Comparison of ENCODE assay signal across 37 cellular contexts in the genomic region with DNA sequence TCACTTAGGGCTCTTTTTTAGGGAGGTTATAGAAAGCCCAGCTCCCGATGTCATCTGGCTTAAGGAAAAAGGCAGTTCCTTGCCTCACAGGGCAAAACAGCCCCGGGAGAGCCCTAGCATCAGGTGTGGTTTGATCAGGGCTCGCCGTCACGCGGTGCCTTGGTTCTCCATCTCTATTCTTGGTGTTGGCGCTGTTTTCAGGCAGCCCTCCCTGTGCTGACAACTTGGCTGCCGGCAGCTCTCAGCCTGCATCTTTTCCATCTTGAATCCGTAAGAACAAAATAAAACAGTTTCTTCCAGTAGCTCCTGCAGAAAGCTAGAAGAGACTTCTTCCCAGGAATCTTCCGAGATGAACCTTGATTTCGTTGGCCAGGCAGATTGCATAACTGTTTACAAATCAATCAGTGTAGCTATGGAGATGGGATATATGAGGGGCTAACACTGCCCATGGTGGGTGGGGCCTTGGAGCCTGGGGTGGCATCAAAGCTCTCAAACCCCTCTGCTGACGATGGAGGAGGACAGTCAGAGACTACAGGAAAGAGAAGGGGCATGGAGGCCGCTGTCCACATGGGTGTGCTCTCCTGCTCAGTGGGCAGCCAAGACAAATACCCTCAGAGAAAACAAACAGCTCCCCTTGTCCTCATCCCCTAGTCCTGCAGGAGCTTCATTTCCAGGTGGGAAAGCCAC.
"Had no signal": no experiment of that assay in that cellular context is flagged by ENCODE, and none has a peak within 500 bp of the region (broad histone marks: within the 10 kb centered on the region; RNA-seq: fewer than 3 reads in every experiment).

No MANE protein-coding gene starts in this region.

- DNase-seq: activated B cell treated with CpG ODN at 0.5 μM for 24 hours; activated CD4-positive, alpha-beta memory T cell treated with anti-CD3 and anti-CD28 coated beads for 36 hours; activated CD4-positive, alpha-beta T cell treated with anti-CD3 and anti-CD28 coated beads for 4 hours; activated CD4-positive, alpha-beta T cell treated with anti-CD3 and anti-CD28 coated beads, Interleukin-2, amount 10 ng/mL, durations not matched to agents 24 days and 14 days; activated CD4-positive, alpha-beta T cell treated with anti-CD3 and anti-CD28 coated beads, Interleukin-2, amount 50 U/mL, for 1 hour; activated CD4-positive, alpha-beta T cell treated with anti-CD3 and anti-CD28 coated beads, Interleukin-2, amount 50 U/mL, for 4 hours; activated CD4-positive, CD25-positive, alpha-beta regulatory T cell treated with anti-CD3 and anti-CD28 coated beads, Interleukin-2, amount 50 U/mL, for 72 hours; activated CD8-positive, alpha-beta memory T cell treated with anti-CD3 and anti-CD28 coated beads, Interleukin-2, amount 50 U/mL, for 4 hours; activated CD8-positive, alpha-beta T cell treated with anti-CD3 and anti-CD28 coated beads for 36 hours; activated effector memory CD4-positive, alpha-beta T cell treated with anti-CD3 and anti-CD28 coated beads, Interleukin-2, amount 50 U/mL, for 16 hours; activated gamma-delta T cell treated with Interleukin-2 at 50 U/mL for 16 hours; activated naive CD4-positive, alpha-beta T cell; activated naive CD4-positive, alpha-beta T cell treated with anti-CD3 and anti-CD28 coated beads for 36 hours; activated naive CD4-positive, alpha-beta T cell treated with anti-CD3 and anti-CD28 coated beads, Interleukin-2, amount 50 U/mL, for 16 hours; activated naive CD8-positive, alpha-beta T cell treated with anti-CD3 and anti-CD28 coated beads for 36 hours; activated T-cell treated with anti-CD3 and anti-CD28 coated beads for 4 hours; activated T-cell treated with anti-CD3 and anti-CD28 coated beads, Interleukin-2, amount 50 U/mL, for 1 hour; activated T-cell treated with anti-CD3 and anti-CD28 coated beads, Interleukin-2, amount 50 U/mL, for 4 hours; activated T-cell treated with anti-CD3 and anti-CD28 coated beads, Interleukin-2, amount 50 U/mL, for 72 hours; adrenal gland; amniotic stem cell; aorta; body of pancreas; brain microvascular endothelial cell; central memory CD4-positive, alpha-beta T cell; T-helper 1 cell; T-helper 2 cell; T-helper 9 cell had no signal

- H3K4me1 Mint-ChIP-seq: activated T-helper 17 cell treated with anti-CD3 and anti-CD28 coated beads, Interleukin-2, amount 50 U/mL, for 72 hours had no signal

- H3K36me3 ChIP-seq: adrenal gland, brain microvascular endothelial cell, breast epithelium had no signal

- H3K4me3 ChIP-seq: adrenal gland, body of pancreas, breast epithelium had no signal

- H3K27ac Mint-ChIP-seq: activated B cell treated with CpG ODN at 0.5 μM for 24 hours; activated CD4-positive, alpha-beta memory T cell treated with anti-CD3 and anti-CD28 coated beads for 36 hours; activated CD4-positive, alpha-beta T cell treated with anti-CD3 and anti-CD28 coated beads, Interleukin-2, amount 10 ng/mL, durations not matched to agents 24 days and 14 days; activated CD8-positive, alpha-beta T cell treated with anti-CD3 and anti-CD28 coated beads for 36 hours; activated naive CD4-positive, alpha-beta T cell treated with anti-CD3 and anti-CD28 coated beads for 36 hours; activated naive CD4-positive, alpha-beta T cell treated with anti-CD3 and anti-CD28 coated beads, Interleukin-2, amount 50 U/mL, for 72 hours; activated naive CD8-positive, alpha-beta T cell treated with anti-CD3 and anti-CD28 coated beads for 36 hours; activated T-cell treated with anti-CD3 and anti-CD28 coated beads, Interleukin-2, amount 50 U/mL, for 72 hours; activated T-helper 1 cell treated with anti-CD3 and anti-CD28 coated beads, Interleukin-12 subunit alpha, Interleukin-12 subunit beta, Interleukin-2, Interleukin-4 antibody, amounts not matched to agents 30 ng/mL and 10 ng/mL and 1 ng/mL, durations not matched to agents 14 hours and 24 hours and 36 hours; activated T-helper 17 cell treated with anti-CD3 and anti-CD28 coated beads, Interleukin-2, amount 50 U/mL, for 72 hours; T-helper 1 cell treated with Interleukin-12 subunit alpha and Interleukin-12 subunit beta and Interleukin-4 antibody, amounts not matched to agents 30 μg/mL and 1 μg/mL, for 36 hours; T-helper 2 cell treated with Interferon-gamma antibody and Interleukin-4, amounts not matched to agents 5 μg/mL and 100 μg/mL, for 36 hours had no signal

- H3K4me1 ChIP-seq: adrenal gland, breast epithelium had no signal

- H3K9me3 Mint-ChIP-seq: activated CD8-positive, alpha-beta T cell treated with anti-CD3 and anti-CD28 coated beads for 36 hours; activated naive CD4-positive, alpha-beta T cell treated with anti-CD3 and anti-CD28 coated beads for 36 hours; activated naive CD4-positive, alpha-beta T cell treated with anti-CD3 and anti-CD28 coated beads, Interleukin-2, amount 50 U/mL, for 72 hours; activated T-cell treated with anti-CD3 and anti-CD28 coated beads, Interleukin-2, amount 50 U/mL, for 4 hours; activated T-helper 1 cell treated with anti-CD3 and anti-CD28 coated beads, Interleukin-12 subunit alpha, Interleukin-12 subunit beta, Interleukin-2, Interleukin-4 antibody, amounts not matched to agents 30 ng/mL and 10 ng/mL and 1 ng/mL, durations not matched to agents 14 hours and 24 hours and 36 hours; activated T-helper 17 cell treated with anti-CD3 and anti-CD28 coated beads, Interleukin-2, amount 50 U/mL, for 72 hours had no signal

- FAIRE-seq: astrocyte, TTC549 had no signal

- H3K27me3 ChIP-seq: body of pancreas, brain microvascular endothelial cell had no signal

- H3K9me3 ChIP-seq: adrenal gland, body of pancreas had no signal

- H3K27ac ChIP-seq: adrenal gland, body of pancreas, brain microvascular endothelial cell, breast epithelium, VCaP had no signal

- H3K4me3 Mint-ChIP-seq: activated B cell treated with CpG ODN at 0.5 μM for 24 hours; activated CD4-positive, alpha-beta memory T cell treated with anti-CD3 and anti-CD28 coated beads for 36 hours; activated CD4-positive, alpha-beta T cell treated with anti-CD3 and anti-CD28 coated beads, Interleukin-2, amount 10 ng/mL, durations not matched to agents 24 days and 14 days; activated CD8-positive, alpha-beta T cell treated with anti-CD3 and anti-CD28 coated beads for 36 hours; activated naive CD4-positive, alpha-beta T cell treated with anti-CD3 and anti-CD28 coated beads for 36 hours; activated naive CD8-positive, alpha-beta T cell treated with anti-CD3 and anti-CD28 coated beads for 36 hours; activated T-cell treated with anti-CD3 and anti-CD28 coated beads, Interleukin-2, amount 50 U/mL, for 4 hours; activated T-cell treated with anti-CD3 and anti-CD28 coated beads, Interleukin-2, amount 50 U/mL, for 72 hours; activated T-helper 1 cell treated with anti-CD3 and anti-CD28 coated beads, Interleukin-12 subunit alpha, Interleukin-12 subunit beta, Interleukin-2, Interleukin-4 antibody, amounts not matched to agents 30 ng/mL and 10 ng/mL and 1 ng/mL, durations not matched to agents 14 hours and 24 hours and 36 hours; activated T-helper 17 cell treated with anti-CD3 and anti-CD28 coated beads, Interleukin-2, amount 50 U/mL, for 72 hours; T-helper 1 cell treated with Interleukin-12 subunit alpha and Interleukin-12 subunit beta and Interleukin-4 antibody, amounts not matched to agents 30 μg/mL and 1 μg/mL, for 36 hours; T-helper 2 cell treated with Interferon-gamma antibody and Interleukin-4, amounts not matched to agents 5 μg/mL and 100 μg/mL, for 36 hours had no signal

- H3K36me3 Mint-ChIP-seq: activated CD4-positive, alpha-beta memory T cell treated with anti-CD3 and anti-CD28 coated beads for 36 hours; activated naive CD4-positive, alpha-beta T cell treated with anti-CD3 and anti-CD28 coated beads, Interleukin-2, amount 50 U/mL, for 72 hours; activated naive CD8-positive, alpha-beta T cell treated with anti-CD3 and anti-CD28 coated beads for 36 hours had no signal
